2 cellular contexts compared by ENCODE assay signal in genomic region chr9:22211588-22212360, GRCh38.
TF ChIP-seq lines count a peak whose summit lies in the region.

No MANE protein-coding gene starts in this region.

TF ChIP-seq in HCT116, 20 proteins besides CTCF, POLR2A, EP300 and RAD21 (continued from another document):
- TF ChIP-seq ZBTB33 (IDR thresholded peaks at IDR 0.05; ENCODE audit: extremely low read depth, insufficient replicate concordance, low read length) (no peak), TCF7L2 (IDR thresholded peaks at IDR 0.05; ENCODE audit: borderline replicate concordance, extremely low read depth, insufficient read depth, insufficient read length) (peak; percentile 83), SIN3A (IDR thresholded peaks at IDR 0.05; ENCODE audit: low read depth) (peak; percentile 64; the same call in 1 of the 2 replicates), REST (IDR thresholded peaks at IDR 0.05; ENCODE audit: low read depth) (no peak)

TF ChIP-seq in SK-N-SH, 30 proteins besides CTCF, POLR2A, EP300 and RAD21 (continued from another document):
- no peak for TF ChIP-seq NRF1 (IDR thresholded peaks at IDR 0.05; ENCODE audit: low read depth, low read length)
- TF ChIP-seq JUND (IDR thresholded peaks at IDR 0.05): peak; percentile 93
- TF ChIP-seq MAX (IDR thresholded peaks at IDR 0.05; ENCODE audit: low read depth): no peak; the same call in 1 of the 2 replicates
- no peak for TF ChIP-seq IRF3 (IDR thresholded peaks at IDR 0.05; ENCODE audit: low read depth, low read length)
- TF ChIP-seq GATA2 (CRISPR knock-in tag; IDR thresholded peaks at IDR 0.05): no peak
- no peak for TF ChIP-seq RFX5 (IDR thresholded peaks at IDR 0.05; ENCODE audit: low read length)
- peak; percentile 94 for TF ChIP-seq FOSL2 (IDR thresholded peaks at IDR 0.05; ENCODE audit: borderline replicate concordance, low read depth)
- 0 out of 2 replicates have a peak, but pooled peaks have one; percentile 68 for TF ChIP-seq FOXM1 (IDR thresholded peaks at IDR 0.05; ENCODE audit: low read depth)
- TF ChIP-seq REST (IDR thresholded peaks at IDR 0.05; ENCODE audit: low read depth, low read length): no peak
- TF ChIP-seq MEF2A (IDR thresholded peaks at IDR 0.05; ENCODE audit: borderline replicate concordance, low read depth): peak; percentile 81; the same call in 1 of the 2 replicates
- TF ChIP-seq NFIC (IDR thresholded peaks at IDR 0.05; ENCODE audit: borderline replicate concordance): peak; percentile 84
- TF ChIP-seq SIN3A (IDR thresholded peaks at IDR 0.05; ENCODE audit: borderline replicate concordance, low read depth, low read length): no peak
- TF ChIP-seq PBX3 (IDR thresholded peaks at IDR 0.05): peak; percentile 66
- peak; percentile 89 for TF ChIP-seq TEAD4 (IDR thresholded peaks at IDR 0.05; ENCODE audit: borderline replicate concordance, insufficient read depth)
- no peak for TF ChIP-seq SMC3 (IDR thresholded peaks at IDR 0.05; ENCODE audit: low read depth, low read length)
- TF ChIP-seq YY1 (IDR thresholded peaks at IDR 0.05; ENCODE audit: low read depth): no peak
- TF ChIP-seq FOXJ3 (CRISPR knock-in tag; IDR thresholded peaks at IDR 0.05): no peak
- peak; percentile 93 for TF ChIP-seq TCF12 (IDR thresholded peaks at IDR 0.05)
- TF ChIP-seq POLR2AphosphoS5 (IDR thresholded peaks at IDR 0.05; ENCODE audit: low read depth, low read length): peak; percentile 64; the same call in 1 of the 2 replicates
- no peak for TF ChIP-seq EZH2phosphoT487 (IDR thresholded peaks at IDR 0.05; ENCODE audit: borderline replicate concordance, low read depth)
- no peak for TF ChIP-seq CHD2 (IDR thresholded peaks at IDR 0.05; ENCODE audit: low read length, partially characterized antibody)
- peak; percentile 48 for TF ChIP-seq GABPA (IDR thresholded peaks at IDR 0.05; ENCODE audit: low read depth)
